Comparison of ENCODE assay signal across 23 cellular contexts in genomic region chr5:50535393-50535792, GRCh38.
DNase-seq lines count a peak whose midpoint lies in the region; ATAC-seq, FAIRE-seq and TF ChIP-seq lines count a peak whose summit lies in the region.
"Had no signal": no experiment of that assay in that cellular context is flagged by ENCODE, and none has a peak within 500 bp of the region (broad histone marks: within the 10 kb centered on the region; RNA-seq: fewer than 3 reads in every experiment).

No MANE protein-coding gene starts in this region.

- no peak for TF ChIP-seq CTCF in spleen (IDR thresholded peaks at IDR 0.05 in 8 of 11, conservative IDR thresholded peaks at IDR 0.05 in 3 of 11)

- no peaks in the 10 kb centered on the region for H3K4me1 ChIP-seq in spleen
- H3K4me1 ChIP-seq in effector memory CD4-positive, alpha-beta T cell (ENCODE audit: control insufficient read depth, insufficient read depth, low read length, poor library complexity, severe bottlenecking): no peaks in the 10 kb centered on the region
- H3K4me1 ChIP-seq: BE2C had no signal

- intact Hi-C loops in spleen (cut with DNase I; ENCODE audit: low total_unique reads): no loop called here

- no peaks in the 10 kb centered on the region for H3K9me3 ChIP-seq in spleen
- H3K9me3 ChIP-seq in effector memory CD4-positive, alpha-beta T cell (ENCODE audit: control insufficient read depth, low read length): no peaks in the 10 kb centered on the region
- H3K9me3 ChIP-seq: BE2C had no signal

- FAIRE-seq in GM12891 (lab: Jason Lieb, UNC): peak; percentile 65
- FAIRE-seq: HepG2, K562 had no signal

- no peak overlapping the region for H3K4me3 ChIP-seq in spleen
- no peak overlapping the region for H3K4me3 ChIP-seq in effector memory CD4-positive, alpha-beta T cell (ENCODE audit: insufficient read depth, low read depth, low read length, poor library complexity, severe bottlenecking)
- H3K4me3 ChIP-seq: K562 had no signal

- TF ChIP-seq POLR2A in GM12891 (IDR thresholded peaks at IDR 0.05; ENCODE audit: low read depth, low read length) (no peak), spleen (IDR thresholded peaks at IDR 0.05) (no peak)

- ATAC-seq in HG02885 (IDR thresholded peaks at IDR 0.05; ENCODE audit: poor library complexity, unreplicated experiment): peak; percentile 55
- ATAC-seq in HG02610 (IDR thresholded peaks at IDR 0.05; ENCODE audit: unreplicated experiment): no peak
- ATAC-seq: HepG2, K562, T-helper 17 cell had no signal

- DNase-seq in GM12891 (ENCODE audit: insufficient read length, low spot score): no peak
- peak; percentile 46 for DNase-seq in RPMI8226
- peak; percentile 44 for DNase-seq in spleen
- no peak for DNase-seq in effector memory CD4-positive, alpha-beta T cell
- no peak for DNase-seq in GM19238 (ENCODE audit: insufficient read length, low spot score)
- DNase-seq: BE2C, DMS79, H9, HFFc6, MM.1S, NCI-H1092, NCI-H1436, NCI-H187 treated with DMSO at 0.1 percent for 48 hours, NCI-H345, NCI-H524, NCI-H774, SHP77, SW 1271, T-helper 17 cell had no signal

- H3K27ac ChIP-seq in spleen: no peak overlapping the region
- no peak overlapping the region for H3K27ac ChIP-seq in effector memory CD4-positive, alpha-beta T cell (ENCODE audit: insufficient read depth, low read length, poor library complexity, severe bottlenecking)

- no peaks in the 10 kb centered on the region for H3K36me3 ChIP-seq in spleen
- H3K36me3 ChIP-seq in effector memory CD4-positive, alpha-beta T cell (ENCODE audit: control insufficient read depth, insufficient read depth, low read length): no peaks in the 10 kb centered on the region
- H3K36me3 ChIP-seq: BE2C had no signal

- WGBS in spleen, 5 donors: 65 to 81% (median 68%) methylated on average over 6 of the region's 6 CpGs

- no peaks in the 10 kb centered on the region for H3K27me3 ChIP-seq in spleen (replicated peaks in 1 of 7)
- no peaks in the 10 kb centered on the region for H3K27me3 ChIP-seq in effector memory CD4-positive, alpha-beta T cell (replicated peaks; ENCODE audit: control insufficient read depth, insufficient read depth, low read length, poor library complexity, severe bottlenecking)
- H3K27me3 ChIP-seq: BE2C had no signal

TF ChIP-seq in GM12891, 5 proteins besides CTCF, POLR2A, EP300 and RAD21:
- TF ChIP-seq POU2F2 (IDR thresholded peaks at IDR 0.05; ENCODE audit: low read depth, low read length) (no peak), PAX5 (IDR thresholded peaks at IDR 0.05; ENCODE audit: insufficient read depth, low read length, severe bottlenecking) (no peak), POLR2AphosphoS5 (IDR thresholded peaks at IDR 0.05; ENCODE audit: low read depth, low read length) (no peak), TAF1 (IDR thresholded peaks at IDR 0.05; ENCODE audit: low read depth, low read length) (no peak), SPI1 (IDR thresholded peaks at IDR 0.05; ENCODE audit: low read depth, low read length) (no peak)

Comparison
In these comparisons a context has a peak if more than half of its experiments do, and no peak if none do; other contexts are left out.
1. DNase-seq: peak in RPMI8226 (single experiment) and spleen (single experiment); none in GM12891 (single experiment), effector memory CD4-positive, alpha-beta T cell (0 of 3) and GM19238 (single experiment).